Comparison of ENCODE assay signal across 9 cellular contexts in genomic region chrX:118751950-118752783, GRCh38. TPM values are rescaled to one million over a fixed set of nuclear protein-coding genes. Genes with fewer than 3 reads are reported as not detected.
DNase-seq lines count a peak whose midpoint lies in the region; ATAC-seq and TF ChIP-seq lines count a peak whose summit lies in the region.
"Had no signal": no experiment of that assay in that cellular context is flagged by ENCODE, and none has a peak within 500 bp of the region (broad histone marks: within the 10 kb centered on the region; RNA-seq: fewer than 3 reads in every experiment).

No MANE protein-coding gene starts in this region.

- TF ChIP-seq CTCF in GM13976 (IDR thresholded peaks at IDR 0.05; ENCODE audit: borderline replicate concordance, control extremely low read depth, extremely low read depth, insufficient read depth, missing control alignments) (no peak), chondrocyte (IDR thresholded peaks at IDR 0.05) (no peak), uterus (IDR thresholded peaks at IDR 0.05) (no peak), hepatocyte (IDR thresholded peaks at IDR 0.05; ENCODE audit: poor library complexity) (no peak)

- H3K4me3 Mint-ChIP-seq in chondrocyte (ENCODE audit: unreplicated experiment): no peak overlapping the region

- no peaks in the 10 kb centered on the region for H3K9me3 Mint-ChIP-seq in chondrocyte (ENCODE audit: low read depth)

- H2AFZ ChIP-seq in hepatocyte: no peak overlapping the region

- H3K79me2 ChIP-seq in hepatocyte: no peaks in the 10 kb centered on the region

- no peak for TF ChIP-seq POLR2A in uterus (IDR thresholded peaks at IDR 0.05)

- in situ Hi-C loops in GM13976 (cut with MboI; ENCODE audit: low sequenced_read_pairs, unreplicated experiment): no loop called here

- H3K36me3 Mint-ChIP-seq in chondrocyte (ENCODE audit: low read depth): peaks cover 11% of the 10 kb centered on the region

- H3K4me2 ChIP-seq in hepatocyte: no peak overlapping the region

- H3K27me3 ChIP-seq in uterus: no peaks in the 10 kb centered on the region
- H3K27me3 ChIP-seq in hepatocyte: no peaks in the 10 kb centered on the region

- peaks cover 6% of the 10 kb centered on the region for H3K4me1 Mint-ChIP-seq in chondrocyte (ENCODE audit: low read depth)

- no peaks in the 10 kb centered on the region for H3K9me3 ChIP-seq in uterus
- H3K9me3 ChIP-seq in hepatocyte (ENCODE audit: low read depth): no peaks in the 10 kb centered on the region

- no peaks in the 10 kb centered on the region for H3K36me3 ChIP-seq in uterus
- no peaks in the 10 kb centered on the region for H3K36me3 ChIP-seq in hepatocyte (replicated peaks; ENCODE audit: insufficient read depth, low read depth)

- intact Hi-C loops in uterus (cut with DNase I; ENCODE audit: low total_unique reads): no loop called here

- DNase-seq in GM13976 (ENCODE audit: low spot score): peak; percentile 40
- DNase-seq in chondrocyte (ENCODE audit: low spot score): no peak
- DNase-seq in OCI-M2 (lab: John Stamatoyannopoulos, UW; ENCODE audit: unreplicated experiment): no peak
- no peak for DNase-seq in uterus
- DNase-seq in hepatocyte (ENCODE audit: low spot score): no peak
- DNase-seq in left lobe of liver (ENCODE audit: low spot score): no peak

- H3K27ac ChIP-seq in uterus (peak overlapping the region in 1 of 2 donors; percentile 38), hepatocyte (no peak overlapping the region)

- 73% methylated on average over 9 of the region's 9 CpGs for WGBS in hepatocyte (ENCODE audit: low lambda C conversion rate, missing lambda C conversion rate)

- no peaks in the 10 kb centered on the region for H3K27me3 Mint-ChIP-seq in chondrocyte (ENCODE audit: low read depth)

- H4K20me1 ChIP-seq in hepatocyte (ENCODE audit: insufficient read depth, poor library complexity, severe bottlenecking): no peaks in the 10 kb centered on the region

- peak overlapping the region; percentile 37 for H3K27ac Mint-ChIP-seq in chondrocyte (ENCODE audit: unreplicated experiment)

- H3K9me2 ChIP-seq in hepatocyte (replicated peaks; ENCODE audit: insufficient read depth): no peaks in the 10 kb centered on the region

- ATAC-seq in GM21381 (IDR thresholded peaks at IDR 0.05; ENCODE audit: unreplicated experiment) (peak; percentile 82), HG03175 (IDR thresholded peaks at IDR 0.05; ENCODE audit: unreplicated experiment) (peak; percentile 89), left lobe of liver (no peak)
- ATAC-seq: Right ventricle myocardium inferior had no signal

- H3K4me3 ChIP-seq in uterus: no peak overlapping the region
- no peak overlapping the region for H3K4me3 ChIP-seq in hepatocyte

- H3K4me1 ChIP-seq in uterus: no peaks in the 10 kb centered on the region
- no peaks in the 10 kb centered on the region for H3K4me1 ChIP-seq in hepatocyte (ENCODE audit: insufficient read depth)

RNA-seq across cellular contexts. Expression of gene IL13RA1, which starts 24.8 kb away (rescaled TPM):
- total RNA-seq in chondrocyte (64.4 to 70.4 TPM (median 68.2 TPM) in 3 replicates), uterus (10 to 100 TPM; 20.2 to 60.0 (median 39.9) TPM), hepatocyte (38.5 and 40.9 TPM in 2 replicates), left lobe of liver (72.5 TPM)
- 20.3 and 27.2 TPM in 2 replicates for polyA plus RNA-seq in hepatocyte
